ENCODE assay signal across 8 cellular contexts in the genomic region with DNA sequence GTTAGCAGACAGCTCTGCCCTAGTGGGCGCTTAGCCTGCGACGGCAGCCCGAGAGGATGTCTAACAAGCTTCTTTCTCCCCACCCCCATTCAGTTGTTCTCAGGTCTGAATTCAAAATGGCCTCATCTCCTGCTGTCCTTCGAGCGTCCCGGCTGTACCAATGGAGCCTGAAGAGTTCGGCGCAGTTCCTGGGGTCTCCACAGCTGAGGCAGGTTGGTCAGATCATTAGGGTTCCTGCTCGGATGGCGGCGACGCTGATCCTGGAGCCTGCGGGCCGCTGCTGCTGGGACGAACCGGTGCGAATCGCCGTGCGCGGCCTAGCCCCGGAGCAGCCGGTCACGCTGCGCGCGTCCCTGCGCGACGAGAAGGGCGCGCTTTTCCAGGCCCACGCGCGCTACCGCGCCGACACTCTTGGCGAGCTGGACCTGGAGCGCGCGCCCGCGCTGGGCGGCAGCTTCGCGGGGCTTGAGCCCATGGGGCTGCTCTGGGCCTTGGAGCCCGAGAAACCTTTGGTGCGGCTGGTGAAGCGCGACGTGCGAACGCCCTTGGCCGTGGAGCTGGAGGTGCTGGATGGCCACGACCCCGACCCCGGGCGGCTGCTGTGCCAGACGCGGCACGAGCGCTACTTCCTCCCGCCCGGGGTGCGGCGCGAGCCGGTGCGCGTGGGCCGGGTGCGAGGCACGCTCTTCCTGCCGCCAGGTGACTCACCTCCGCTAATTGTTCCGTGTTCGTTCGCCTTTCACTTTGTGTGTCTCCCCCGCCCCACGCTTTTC. TPM values are rescaled to one million over a fixed set of nuclear protein-coding genes. Genes with fewer than 3 reads are reported as not detected.
A peak's percentile ranks its signal among the peaks of the same experiment; 100 is the strongest.
DNase-seq lines count a peak whose midpoint lies in the region; ATAC-seq, FAIRE-seq and TF ChIP-seq lines count a peak whose summit lies in the region.
"Not testable (repeated sequence)": the region's sequence is repeated elsewhere in the genome, so short reads cannot be mapped to it uniquely, and the experiment has no call there.

A gene with protein sequence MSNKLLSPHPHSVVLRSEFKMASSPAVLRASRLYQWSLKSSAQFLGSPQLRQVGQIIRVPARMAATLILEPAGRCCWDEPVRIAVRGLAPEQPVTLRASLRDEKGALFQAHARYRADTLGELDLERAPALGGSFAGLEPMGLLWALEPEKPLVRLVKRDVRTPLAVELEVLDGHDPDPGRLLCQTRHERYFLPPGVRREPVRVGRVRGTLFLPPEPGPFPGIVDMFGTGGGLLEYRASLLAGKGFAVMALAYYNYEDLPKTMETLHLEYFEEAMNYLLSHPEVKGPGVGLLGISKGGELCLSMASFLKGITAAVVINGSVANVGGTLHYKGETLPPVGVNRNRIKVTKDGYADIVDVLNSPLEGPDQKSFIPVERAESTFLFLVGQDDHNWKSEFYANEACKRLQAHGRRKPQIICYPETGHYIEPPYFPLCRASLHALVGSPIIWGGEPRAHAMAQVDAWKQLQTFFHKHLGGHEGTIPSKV (plus strand): TSS at position 29 of the 773 bp plus-strand sequence. CDS start 28 bp downstream, at position 57.

- TF ChIP-seq RAD21 in A549 (conservative IDR thresholded peaks at IDR 0.05 in 1 of 2, IDR thresholded peaks at IDR 0.05 in 1 of 2) = not testable (repeated sequence)

- peak within 1 kb of the TSS; percentile 87 to 98 (median 94) for H3K4me3 Mint-ChIP-seq in immature natural killer cell

- DNase-seq in A549 (ENCODE audit: low read depth in 1 of 2, low spot score in 1 of 2) (peak; percentile 93 to 94), NCI-H345 treated with DMSO at 0.1 percent for 48 hours (lab: John Stamatoyannopoulos, UW; ENCODE audit: unreplicated experiment) (peak; percentile 77), caudate nucleus (lab: John Stamatoyannopoulos, UW) (peak in 51 of 61 donors; percentile 17 to 82 (median 50)), immature natural killer cell (peak; percentile 76 to 78 (median 77)), small intestine (peak; percentile 89)

- not testable (repeated sequence) for TF ChIP-seq CTCF in A549 (IDR thresholded peaks at IDR 0.05)

- 1% methylated on average over 11 of the region's 82 CpGs for WGBS in A549 (ENCODE audit: missing lambda C conversion rate)
- WGBS in small intestine, 3 donors = 0 to 1% (median 0%) methylated on average over 42 to 82 of the region's 82 CpGs

- ATAC-seq in A549 (peak; percentile 88 to 90), HG03159 (IDR thresholded peaks at IDR 0.05; ENCODE audit: unreplicated experiment) (peak; percentile 65)
- ATAC-seq in activated CD4-positive, CD25-positive, alpha-beta regulatory T cell treated with anti-CD3 and anti-CD28 coated beads, Interleukin-2, amount 50 U/mL, for 24 hours = peak; percentile 79 to 80

- H3K4me1 ChIP-seq in A549 (peaks cover 21% of the 10 kb centered on the region), small intestine (ENCODE audit: control insufficient read depth in 2 of 2, insufficient read depth in 1 of 2, low read depth in 1 of 2, low read length in 1 of 2) (peaks cover 0 to 11% of the 10 kb centered on the region in 2 donors)

- H3K4me2 ChIP-seq in A549 = peak within 1 kb of the TSS; percentile 90

- CTCF ChIA-PET in A549 (lab: Yijun Ruan, JAX) = interaction anchor here (0.6 to 3.1 kb wide), 16 partner anchors 10 to 387 kb away, joined by 3 to 22 read pairs (median 4); a partner anchor contains a TSS

- H3K27me3 Mint-ChIP-seq in immature natural killer cell (ENCODE audit: low read depth in 3 of 3) = peaks cover 3 to 11% (median 4%) of the 10 kb centered on the region in 3 donors

- not testable (repeated sequence) for H3K9me3 Mint-ChIP-seq in immature natural killer cell

- not testable (repeated sequence) for H3K27me3 ChIP-seq in small intestine (ENCODE audit: control insufficient read depth in 2 of 2, insufficient read depth in 2 of 2, low read length in 2 of 2)

- peaks cover 44 to 48% of the 10 kb centered on the region in 2 donors for H3K4me1 Mint-ChIP-seq in immature natural killer cell

- not testable (repeated sequence) for H3K9me3 ChIP-seq in A549; small intestine (ENCODE audit: control insufficient read depth, low read depth)

- not testable (repeated sequence) for TF ChIP-seq EP300 in A549 (IDR thresholded peaks at IDR 0.05)

- H3K27ac ChIP-seq in A549 = peak within 1 kb of the TSS; percentile 94 to 98
- H3K27ac ChIP-seq in caudate nucleus (ENCODE audit: low read depth, low read length) = peak within 1 kb of the TSS; percentile 80
- peak within 1 kb of the TSS; percentile 96 to 98 for H3K27ac ChIP-seq in small intestine (ENCODE audit: low read depth in 1 of 2, low read length in 1 of 2)

- TF ChIP-seq POLR2A in A549 (IDR thresholded peaks at IDR 0.05; ENCODE audit: low read length) = peak; percentile 29
- TF ChIP-seq POLR2A in GM18526 (IDR thresholded peaks at IDR 0.05; ENCODE audit: extremely low read depth, insufficient read length) = peak; percentile 43

- H3K27ac Mint-ChIP-seq in immature natural killer cell = peak within 1 kb of the TSS; percentile 90 to 99 (median 95)

- H3K36me3 ChIP-seq in small intestine (ENCODE audit: control insufficient read depth in 2 of 2, insufficient read depth in 2 of 2, low read length in 2 of 2) = not testable (repeated sequence)

- peaks cover under 1 to 11% (median 9%) of the 10 kb centered on the region in 3 donors for H3K36me3 Mint-ChIP-seq in immature natural killer cell

- POLR2A ChIA-PET in A549 (lab: Yijun Ruan, JAX) = interaction anchor here (0.6 to 2.9 kb wide), 18 partner anchors 12 to 514 kb away, joined by 3 to 22 read pairs (median 5); a partner anchor contains a TSS

- FAIRE-seq in A549 (lab: Jason Lieb, UNC); small intestine (lab: Jason Lieb, UNC): not testable (repeated sequence)

- peak within 1 kb of the TSS; percentile 55 for H3K4me3 ChIP-seq in A549
- peak within 1 kb of the TSS; percentile 60 to 78 for H3K4me3 ChIP-seq in small intestine (ENCODE audit: low read depth in 1 of 2, low read length in 2 of 2)

TF ChIP-seq in A549, 52 proteins besides CTCF, POLR2A, EP300 and RAD21:
- TF ChIP-seq JUN (IDR thresholded peaks at IDR 0.05) (peak; percentile 63 to 72; a peak in 3 of 5 replicates), FOSL2 (CRISPR knock-in tag; IDR thresholded peaks at IDR 0.05) (peak; percentile 83), BHLHE40 (IDR thresholded peaks at IDR 0.05; ENCODE audit: low read depth, low read length) (peak; percentile 46; the same call in 1 of the 2 replicates), PHF8 (IDR thresholded peaks at IDR 0.05; ENCODE audit: borderline replicate concordance, low read depth) (peak; percentile 90), MYC (IDR thresholded peaks at IDR 0.05; ENCODE audit: borderline replicate concordance, low read length) (0 out of 2 replicates have a peak, but pooled peaks have one; percentile 64), KDM5A (IDR thresholded peaks at IDR 0.05) (peak; percentile 57)
- TF ChIP-seq, protein P1, sequence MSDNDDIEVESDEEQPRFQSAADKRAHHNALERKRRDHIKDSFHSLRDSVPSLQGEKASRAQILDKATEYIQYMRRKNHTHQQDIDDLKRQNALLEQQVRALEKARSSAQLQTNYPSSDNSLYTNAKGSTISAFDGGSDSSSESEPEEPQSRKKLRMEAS (IDR thresholded peaks at IDR 0.05) = peak; percentile 86
- not testable (repeated sequence) for TF ChIP-seq FOSL2 (IDR thresholded peaks at IDR 0.05)
- TF ChIP-seq, protein P2, sequence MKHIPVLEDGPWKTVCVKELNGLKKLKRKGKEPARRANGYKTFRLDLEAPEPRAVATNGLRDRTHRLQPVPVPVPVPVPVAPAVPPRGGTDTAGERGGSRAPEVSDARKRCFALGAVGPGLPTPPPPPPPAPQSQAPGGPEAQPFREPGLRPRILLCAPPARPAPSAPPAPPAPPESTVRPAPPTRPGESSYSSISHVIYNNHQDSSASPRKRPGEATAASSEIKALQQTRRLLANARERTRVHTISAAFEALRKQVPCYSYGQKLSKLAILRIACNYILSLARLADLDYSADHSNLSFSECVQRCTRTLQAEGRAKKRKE (CRISPR knock-in tag; IDR thresholded peaks at IDR 0.05; ENCODE audit: low read depth) = 0 out of 2 replicates have a peak, but pooled peaks have one; percentile 16
- TF ChIP-seq, protein P3, sequence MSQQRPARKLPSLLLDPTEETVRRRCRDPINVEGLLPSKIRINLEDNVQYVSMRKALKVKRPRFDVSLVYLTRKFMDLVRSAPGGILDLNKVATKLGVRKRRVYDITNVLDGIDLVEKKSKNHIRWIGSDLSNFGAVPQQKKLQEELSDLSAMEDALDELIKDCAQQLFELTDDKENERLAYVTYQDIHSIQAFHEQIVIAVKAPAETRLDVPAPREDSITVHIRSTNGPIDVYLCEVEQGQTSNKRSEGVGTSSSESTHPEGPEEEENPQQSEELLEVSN (IDR thresholded peaks at IDR 0.05; ENCODE audit: borderline replicate concordance, low read depth) = peak; percentile 91

RNA-seq across cellular contexts. Expression of the gene that starts here (rescaled TPM):
- polyA plus RNA-seq in A549 (2011; rRNA removed) (59.5 and 61.6 TPM in 2 replicates), A549 (2017; fragmentation: RNase III; extraction: RNeasy Plus Mini Kit Qiagen cat#74134 plus additional on column Dnase treatment) (59.6 to 64.8 TPM (median 64.6 TPM) in 3 replicates), immature natural killer cell (10 to 100 TPM; 31.1 to 59.1 (median 39.4) TPM), small intestine (10 to 100 TPM; 25.0 to 89.9 (median 55.9) TPM)
- 75.4 and 88.1 TPM in 2 replicates for polyA plus RNA-seq in A549 (2012; cell fraction: cytosol; rRNA removed)
- 115 and 143 TPM in 2 replicates for polyA plus RNA-seq in A549 (2012; cell fraction: nucleus; rRNA removed)
- 29.0 and 29.4 TPM in 2 replicates for polyA minus RNA-seq in A549 (2011; rRNA and poly(A)+ RNA removed)

Comparison
In these comparisons a context has a peak if more than half of its experiments do, and no peak if none do; other contexts are left out.
1. Peak in every context shown above with its lines: DNase-seq, ATAC-seq, H3K4me3 ChIP-seq and H3K27ac ChIP-seq.